ENCODE assay signal across 8 cellular contexts in the genomic region with DNA sequence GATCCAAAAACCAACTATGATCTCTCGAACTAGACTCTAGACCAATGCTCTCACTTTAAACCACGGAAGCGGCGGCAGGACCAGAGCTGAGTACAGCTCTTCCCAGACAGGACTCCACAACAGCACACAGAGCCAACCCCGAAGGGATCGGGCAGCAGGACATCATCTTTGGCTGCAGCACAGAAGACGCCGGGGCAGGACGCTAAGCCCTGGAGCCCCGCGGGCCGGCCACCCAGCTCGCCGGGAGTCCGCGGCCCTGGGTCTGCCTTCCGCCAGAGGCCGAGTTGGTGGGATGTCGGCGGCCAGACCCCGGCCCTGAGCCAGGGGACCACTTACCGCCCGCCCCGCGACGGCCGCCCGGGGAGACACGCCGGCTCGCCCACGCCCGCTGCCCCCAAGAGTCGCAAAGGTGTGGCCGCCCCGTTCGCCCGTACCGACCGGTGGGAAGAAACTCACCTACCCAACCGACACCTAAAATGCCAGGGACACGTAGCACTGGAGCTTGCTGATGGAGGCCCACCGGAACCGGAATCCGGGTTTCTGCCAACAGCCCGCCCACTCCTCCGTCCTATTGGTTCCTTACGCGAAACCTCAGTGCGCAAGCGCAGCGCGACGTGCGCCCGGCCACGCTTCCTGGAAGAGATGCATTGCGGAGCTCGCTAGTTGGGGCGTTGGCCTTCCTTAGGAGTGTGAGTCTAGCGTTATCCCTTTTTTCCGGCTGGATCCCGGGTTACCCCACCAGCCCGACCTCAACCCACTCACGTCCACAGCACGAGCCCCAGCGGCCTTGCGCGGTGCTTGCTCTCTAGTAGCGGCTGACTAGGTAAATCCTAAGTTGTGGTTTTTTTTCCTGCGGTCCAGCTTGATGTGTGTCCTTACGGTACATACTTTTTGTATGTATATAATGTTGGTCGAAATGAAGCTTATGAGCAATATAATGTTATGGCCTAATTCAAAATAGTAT. TPM values are rescaled to one million over a fixed set of nuclear protein-coding genes. Genes with fewer than 3 reads are reported as not detected.
DNase-seq lines count a peak whose midpoint lies in the region; ATAC-seq and TF ChIP-seq lines count a peak whose summit lies in the region.

A gene (minus strand): TSS at position 510 of the 964 bp plus-strand sequence. CDS start 1,623 bp downstream, outside the sequence.

- peak in 3 of 4 donors; percentile 72 to 91 (median 86) for TF ChIP-seq POLR2A in upper lobe of left lung (IDR thresholded peaks at IDR 0.05)

- intact Hi-C loops in T-helper 1 cell treated with Interleukin-12 subunit alpha and Interleukin-12 subunit beta and Interleukin-4 antibody, amounts not matched to agents 30 ng/mL and 1 ng/mL, for 36 hours (cut with micrococcal nuclease) = loop anchor here (1.0 to 10.0 kb wide), 16 partner anchors 14 to 1448 kb away; a partner anchor contains a TSS
- intact Hi-C loops in heart right ventricle (cut with DNase I) = loop anchor here in 1 of 10 donors (5.0 kb wide), 1 partner anchor 608 kb away; a partner anchor contains a TSS
- intact Hi-C loops in posterior cingulate gyrus (cut with DNase I) = no loop called here

- no peaks in the 10 kb centered on the region for H3K9me3 ChIP-seq in heart right ventricle
- H3K9me3 ChIP-seq in upper lobe of left lung = no peaks in the 10 kb centered on the region

- no peaks in the 10 kb centered on the region for H3K27me3 ChIP-seq in heart right ventricle
- no peaks in the 10 kb centered on the region for H3K27me3 ChIP-seq in upper lobe of left lung

- H3K4me3 ChIP-seq in heart right ventricle = peak within 1 kb of the TSS; percentile 69 to 98 (median 94)
- peak within 1 kb of the TSS; percentile 81 to 99 (median 94) for H3K4me3 ChIP-seq in upper lobe of left lung

- H3K4me1 ChIP-seq in heart right ventricle (peaks cover 0 to 44% (median 36%) of the 10 kb centered on the region in 9 donors), upper lobe of left lung (peaks cover 13 to 30% (median 20%) of the 10 kb centered on the region in 4 donors)

- H3K36me3 ChIP-seq in heart right ventricle = peaks cover 0 to 33% (median 7%) of the 10 kb centered on the region in 9 donors
- H3K36me3 ChIP-seq in upper lobe of left lung = peaks cover 0 to 21% (median 0%) of the 10 kb centered on the region in 4 donors

- WGBS in heart right ventricle, 2 donors = 0% methylated on average over 73 of the region's 73 CpGs
- WGBS in upper lobe of left lung, 2 donors = 0 to 3% methylated on average over 9 to 64 of the region's 73 CpGs

- ATAC-seq in HG02870 (IDR thresholded peaks at IDR 0.05; ENCODE audit: unreplicated experiment) = peak; percentile 96
- peak; percentile 98 to 100 (median 99) for ATAC-seq in heart right ventricle
- peak; percentile 97 to 98 for ATAC-seq in upper lobe of left lung (ENCODE audit: low FRiP score in 2 of 2)

- TF ChIP-seq CTCF in GM13976 (IDR thresholded peaks at IDR 0.05; ENCODE audit: borderline replicate concordance, control extremely low read depth, extremely low read depth, insufficient read depth, missing control alignments) = no peak
- TF ChIP-seq CTCF in heart right ventricle (IDR thresholded peaks at IDR 0.05) = no peak
- peak in 1 of 6 experiments; percentile 15 for TF ChIP-seq CTCF in upper lobe of left lung (IDR thresholded peaks at IDR 0.05)

- in situ Hi-C loops in GM13976 (cut with MboI; ENCODE audit: low sequenced_read_pairs, unreplicated experiment) = loop anchor here (25.0 kb wide), 1 partner anchor 653 kb away; no protein-coding TSS in a partner anchor

- TF ChIP-seq EP300 in upper lobe of left lung (IDR thresholded peaks at IDR 0.05) = peak in 1 of 4 donors; percentile 8

- peak within 1 kb of the TSS; percentile 63 to 96 (median 90) for H3K27ac ChIP-seq in heart right ventricle
- peak within 1 kb of the TSS; percentile 86 to 97 (median 90) for H3K27ac ChIP-seq in upper lobe of left lung

- DNase-seq in GM13976 (ENCODE audit: low spot score) = peak; percentile 96
- DNase-seq in NCI-H146 treated with DMSO at 0.1 percent for 48 hours (lab: John Stamatoyannopoulos, UW; ENCODE audit: unreplicated experiment) = peak; percentile 82
- DNase-seq in amniotic epithelial cell (ENCODE audit: low read depth) = peak; percentile 95
- peak; percentile 97 to 98 for DNase-seq in heart right ventricle
- peak; percentile 94 to 99 (median 96) for DNase-seq in posterior cingulate gyrus
- DNase-seq in upper lobe of left lung = peak; percentile 97 to 98

RNA-seq across cellular contexts. Expression of the gene that starts here (rescaled TPM):
- total RNA-seq in T-helper 1 cell treated with Interleukin-12 subunit alpha and Interleukin-12 subunit beta and Interleukin-4 antibody, amounts not matched to agents 30 ng/mL and 1 ng/mL, for 36 hours = 144 and 155 TPM in 2 replicates
- total RNA-seq in heart right ventricle = 100 to 1,000 TPM in 3 of 10 donors, 10 to 100 TPM in 7; 73.7 to 126 (median 90.9) TPM
- 100 to 1,000 TPM; 138 to 578 TPM for polyA plus RNA-seq in heart right ventricle
- total RNA-seq in upper lobe of left lung = 100 to 1,000 TPM in 3 of 6 donors, 10 to 100 TPM in 3; 25.1 to 201 (median 92.5) TPM

Comparison
In these comparisons a context has a peak if more than half of its experiments do, and no peak if none do; other contexts are left out.
1. Peak in every context shown above with its lines: DNase-seq, ATAC-seq, H3K4me3 ChIP-seq and H3K27ac ChIP-seq.